In the genomic region with DNA sequence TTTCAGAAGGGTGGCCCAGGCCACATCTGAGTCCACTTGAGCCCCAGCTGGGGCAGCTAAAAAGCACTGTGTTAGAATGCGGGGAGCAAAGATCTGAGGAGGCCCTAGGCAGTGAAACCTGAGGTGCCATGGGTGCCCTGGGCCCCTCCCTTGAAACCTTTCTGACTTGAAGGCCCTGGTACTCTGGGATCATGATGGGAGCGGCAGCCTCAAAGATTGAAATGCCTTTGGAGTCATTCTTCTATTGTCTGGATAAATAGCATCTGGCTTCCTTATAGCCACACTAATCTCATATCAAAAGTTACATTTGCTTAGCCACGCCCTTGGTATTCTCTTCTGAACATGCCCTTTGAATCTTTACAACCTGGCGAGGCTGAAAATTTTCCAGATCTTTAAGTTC, we compare ENCODE assay signal across 32 cellular contexts. TPM values are rescaled to one million over a fixed set of nuclear protein-coding genes. Genes with fewer than 3 reads are reported as not detected.
"Had no signal": no experiment of that assay in that cellular context is flagged by ENCODE, and none has a peak within 500 bp of the region (broad histone marks: within the 10 kb centered on the region; RNA-seq: fewer than 3 reads in every experiment).

No MANE protein-coding gene starts in this region.

- H3K4me1 Mint-ChIP-seq: activated CD4-positive, alpha-beta T cell treated with anti-CD3 and anti-CD28 coated beads, Interleukin-2, amount 10 ng/mL, durations not matched to agents 24 days and 14 days; activated CD8-positive, alpha-beta memory T cell treated with anti-CD3 and anti-CD28 coated beads, Interleukin-2, amount 10 ng/mL, durations not matched to agents 7 days and 5 days; brain had no signal

- H3K4me3 Mint-ChIP-seq: activated CD4-positive, alpha-beta T cell treated with anti-CD3 and anti-CD28 coated beads, Interleukin-2, amount 10 ng/mL, durations not matched to agents 24 days and 14 days; activated CD8-positive, alpha-beta memory T cell treated with anti-CD3 and anti-CD28 coated beads, Interleukin-2, amount 10 ng/mL, durations not matched to agents 7 days and 5 days; activated naive CD8-positive, alpha-beta T cell; activated T-cell treated with anti-CD3 and anti-CD28 coated beads, Interleukin-2, amount 50 U/mL, for 24 hours; activated T-helper 1 cell treated with anti-CD3 and anti-CD28 coated beads, Interleukin-12 subunit alpha, Interleukin-12 subunit beta, Interleukin-2, Interleukin-4 antibody, amounts not matched to agents 30 ng/mL and 10 ng/mL and 1 ng/mL, durations not matched to agents 14 hours and 24 hours and 36 hours; brain; WTC11 had no signal

- H3K4me3 ChIP-seq: MG63, SJCRH30 had no signal

- ATAC-seq: activated CD8-positive, alpha-beta memory T cell treated with anti-CD3 and anti-CD28 coated beads, Interleukin-2, amount 10 ng/mL, durations not matched to agents 7 days and 5 days; Panc1; WTC11 had no signal

- H3K27me3 ChIP-seq: MG63, SJCRH30 had no signal

- H3K36me3 Mint-ChIP-seq: activated CD8-positive, alpha-beta memory T cell treated with anti-CD3 and anti-CD28 coated beads, Interleukin-2, amount 10 ng/mL, durations not matched to agents 7 days and 5 days; activated naive CD8-positive, alpha-beta T cell had no signal

- H3K36me3 ChIP-seq: SJCRH30 had no signal

- FAIRE-seq: astrocyte had no signal

- H3K27ac Mint-ChIP-seq: activated CD4-positive, alpha-beta T cell treated with anti-CD3 and anti-CD28 coated beads, Interleukin-2, amount 10 ng/mL, durations not matched to agents 24 days and 14 days; activated CD8-positive, alpha-beta memory T cell treated with anti-CD3 and anti-CD28 coated beads, Interleukin-2, amount 10 ng/mL, durations not matched to agents 7 days and 5 days; activated naive CD8-positive, alpha-beta T cell; activated T-cell treated with anti-CD3 and anti-CD28 coated beads, Interleukin-2, amount 50 U/mL, for 24 hours; activated T-helper 1 cell treated with anti-CD3 and anti-CD28 coated beads, Interleukin-12 subunit alpha, Interleukin-12 subunit beta, Interleukin-2, Interleukin-4 antibody, amounts not matched to agents 30 ng/mL and 10 ng/mL and 1 ng/mL, durations not matched to agents 14 hours and 24 hours and 36 hours; brain; WTC11 had no signal

- H3K9me3 ChIP-seq: SJCRH30, SK-N-SH had no signal

- H3K9me3 Mint-ChIP-seq: activated CD4-positive, alpha-beta T cell treated with anti-CD3 and anti-CD28 coated beads, Interleukin-2, amount 10 ng/mL, durations not matched to agents 24 days and 14 days; activated T-cell treated with anti-CD3 and anti-CD28 coated beads, Interleukin-2, amount 50 U/mL, for 24 hours; activated T-helper 1 cell treated with anti-CD3 and anti-CD28 coated beads, Interleukin-12 subunit alpha, Interleukin-12 subunit beta, Interleukin-2, Interleukin-4 antibody, amounts not matched to agents 30 ng/mL and 10 ng/mL and 1 ng/mL, durations not matched to agents 14 hours and 24 hours and 36 hours; WTC11 had no signal

- H3K27me3 Mint-ChIP-seq: activated CD4-positive, alpha-beta T cell treated with anti-CD3 and anti-CD28 coated beads, Interleukin-2, amount 10 ng/mL, durations not matched to agents 24 days and 14 days; activated CD8-positive, alpha-beta memory T cell treated with anti-CD3 and anti-CD28 coated beads, Interleukin-2, amount 10 ng/mL, durations not matched to agents 7 days and 5 days; activated T-cell treated with anti-CD3 and anti-CD28 coated beads, Interleukin-2, amount 50 U/mL, for 24 hours; brain had no signal

- DNase-seq: activated CD4-positive, alpha-beta T cell treated with anti-CD3 and anti-CD28 coated beads, Interleukin-2, amount 10 ng/mL, durations not matched to agents 24 days and 14 days; activated CD4-positive, alpha-beta T cell treated with anti-CD3 and anti-CD28 coated beads, Interleukin-2, amount 50 U/mL, for 48 hours; activated CD4-positive, CD25-positive, alpha-beta regulatory T cell treated with anti-CD3 and anti-CD28 coated beads, Interleukin-2, amount 50 U/mL, for 72 hours; activated CD8-positive, alpha-beta memory T cell treated with anti-CD3 and anti-CD28 coated beads, Interleukin-2, amount 10 ng/mL, durations not matched to agents 7 days and 5 days; activated effector memory CD4-positive, alpha-beta T cell treated with Interleukin-2 at 50 U/mL for 16 hours; activated naive CD4-positive, alpha-beta T cell; activated T-cell treated with anti-CD3 and anti-CD28 coated beads, Interleukin-2, amount 50 U/mL, for 24 hours; amygdala; MG63; MV-4-11; NCI-H1092 treated with DMSO at 0.1 percent for 48 hours; NCI-H1417 treated with DMSO at 0.1 percent for 48 hours; NCI-H1694; NCI-H2029; NCI-H2107; NCI-H2171 treated with DMSO at 0.1 percent for 48 hours; NCI-H226; NCI-H510A; NCI-H526 treated with DMSO at 0.1 percent for 48 hours; NCI-H82; Right ventricle myocardium superior; SJCRH30; SK-N-SH had no signal

- H3K27ac ChIP-seq: KMS-11, RWPE1, SJCRH30 had no signal

- H3K4me1 ChIP-seq: SJCRH30 had no signal

RNA-seq across cellular contexts. Expression of gene SEMA5A, which starts 7.7 kb away (rescaled TPM):
- total RNA-seq: activated CD4-positive, alpha-beta T cell treated with anti-CD3 and anti-CD28 coated beads, Interleukin-2, amount 10 ng/mL, durations not matched to agents 24 days and 14 days; activated T-helper 1 cell treated with anti-CD3 and anti-CD28 coated beads, Interleukin-12 subunit alpha, Interleukin-12 subunit beta, Interleukin-2, Interleukin-4 antibody, amounts not matched to agents 30 ng/mL and 10 ng/mL and 1 ng/mL, durations not matched to agents 14 hours and 24 hours and 36 hours; OCI-LY7; SJCRH30 had no signal
